Comparison of ENCODE assay signal across 8 cellular contexts in genomic region chr14:30994681-30995620, GRCh38. TPM values are rescaled to one million over a fixed set of nuclear protein-coding genes. Genes with fewer than 3 reads are reported as not detected.
DNase-seq lines count a peak whose midpoint lies in the region; ATAC-seq and TF ChIP-seq lines count a peak whose summit lies in the region.

No MANE protein-coding gene starts in this region.

- H3K4me1 ChIP-seq in PC-9 (replicated peaks; ENCODE audit: insufficient read depth) = no peaks in the 10 kb centered on the region

- peak; percentile 5 for DNase-seq in AG09309 (ENCODE audit: low read depth)
- peak; percentile 67 for DNase-seq in M059J (ENCODE audit: low read depth)
- DNase-seq in fibroblast of pulmonary artery (ENCODE audit: low read depth) = peak; percentile 36
- DNase-seq in NCI-H187 (lab: John Stamatoyannopoulos, UW) = no peak
- DNase-seq in DMS 273 (lab: John Stamatoyannopoulos, UW; ENCODE audit: unreplicated experiment) = no peak
- no peak for DNase-seq in dorsolateral prefrontal cortex
- DNase-seq in PC-9 = no peak

- H2AFZ ChIP-seq in PC-9 = no peak overlapping the region

- no peaks in the 10 kb centered on the region for H3K27me3 ChIP-seq in dorsolateral prefrontal cortex
- H3K27me3 ChIP-seq in PC-9 (ENCODE audit: insufficient read depth, low read depth) = no peaks in the 10 kb centered on the region

- no peak overlapping the region for H3K4me2 ChIP-seq in PC-9

- peak; percentile 78 for ATAC-seq in GM19463 (IDR thresholded peaks at IDR 0.05; ENCODE audit: unreplicated experiment)

- peaks cover 74% of the 10 kb centered on the region for H3K79me2 ChIP-seq in PC-9 (ENCODE audit: low read depth)

- POLR2A ChIA-PET in PC-9 (lab: Charles Lee; ENCODE audit: unreplicated experiment) = no interaction called here

- intact Hi-C loops in dorsolateral prefrontal cortex (cut with DNase I) = no loop called here
- intact Hi-C loops in PC-9 (cut with micrococcal nuclease; ENCODE audit: unreplicated experiment) = no loop called here

- no peaks in the 10 kb centered on the region for H3K9me2 ChIP-seq in PC-9 (ENCODE audit: insufficient read depth)

- peaks cover 3% of the 10 kb centered on the region for H4K20me1 ChIP-seq in PC-9 (ENCODE audit: insufficient read depth)

- no peak overlapping the region for H3K4me3 ChIP-seq in AG09309 (ENCODE audit: control insufficient read depth, low read depth, low read length)
- H3K4me3 ChIP-seq in fibroblast of pulmonary artery (replicated peaks; ENCODE audit: low read depth, low read length) = no peak overlapping the region
- no peak overlapping the region for H3K4me3 ChIP-seq in dorsolateral prefrontal cortex
- H3K4me3 ChIP-seq in PC-9 = no peak overlapping the region

- CTCF ChIA-PET in PC-9 (lab: Charles Lee) = no interaction called here

- peak overlapping the region in 1 of 59 donors; percentile 2 for H3K27ac ChIP-seq in dorsolateral prefrontal cortex
- H3K27ac ChIP-seq in PC-9 = no peak overlapping the region

- TF ChIP-seq CTCF in AG09309 (IDR thresholded peaks at IDR 0.05; ENCODE audit: control insufficient read depth, insufficient read depth, low read depth, low read length, missing control alignments) (no peak), fibroblast of pulmonary artery (IDR thresholded peaks at IDR 0.05; ENCODE audit: low read length, missing control alignments) (no peak), dorsolateral prefrontal cortex (IDR thresholded peaks at IDR 0.05 in 54 of 56, conservative IDR thresholded peaks at IDR 0.05 in 2 of 56; ENCODE audit: low read depth in 1 of 56, partially characterized antibody in 56 of 56) (no peak), PC-9 (conservative IDR thresholded peaks at IDR 0.05) (no peak)

- BruUV-seq in PC-9 (replicated peaks; lab: Mats Ljungman, UMichigan) = no TSS peak

- H3F3A ChIP-seq in PC-9 (ENCODE audit: insufficient read depth, low read depth) = no peaks in the 10 kb centered on the region

- H3K36me3 ChIP-seq in PC-9 (ENCODE audit: low read depth) = no peaks in the 10 kb centered on the region

- peaks cover 4% of the 10 kb centered on the region; the same call in 1 of the 2 replicates for H3K9me3 ChIP-seq in PC-9 (ENCODE audit: insufficient read depth, low read depth)

RNA-seq across cellular contexts. Expression of gene AP4S1, which starts 30.5 kb away (rescaled TPM):
- total RNA-seq in M059J (2014; rRNA removed; shearing (Covaris generic)) = 6.0 and 21.0 TPM in 2 replicates
- 10 to 100 TPM; 15.4 to 37.5 (median 26.1) TPM for total RNA-seq in dorsolateral prefrontal cortex
- 1.9 and 2.8 TPM in 2 replicates for total RNA-seq in PC-9 (2021)

RNA-seq across cellular contexts. Expression of gene STRN3, which starts 31.2 kb away (rescaled TPM):
- total RNA-seq in M059J (2014; rRNA removed; shearing (Covaris generic)) = 21.5 and 29.6 TPM in 2 replicates
- total RNA-seq in dorsolateral prefrontal cortex (10 to 100 TPM; 31.8 to 57.2 (median 44.6) TPM), PC-9 (2021) (18.1 and 22.1 TPM in 2 replicates)

Comparison
In these comparisons a context has a peak if more than half of its experiments do, and no peak if none do; other contexts are left out.
1. DNase-seq: peak in AG09309 (single experiment), M059J (single experiment) and fibroblast of pulmonary artery (single experiment); none in NCI-H187 (0 of 2), DMS 273 (single experiment), dorsolateral prefrontal cortex (0 of 10) and PC-9 (0 of 2).